In genomic region chr9:86521936-86522335, GRCh38 we compare ENCODE assay signal across 24 cellular contexts.
A peak's percentile ranks its signal among the peaks of the same experiment; 100 is the strongest.
DNase-seq lines count a peak whose midpoint lies in the region; ATAC-seq, FAIRE-seq and TF ChIP-seq lines count a peak whose summit lies in the region.
"Had no signal": no experiment of that assay in that cellular context is flagged by ENCODE, and none has a peak within 500 bp of the region (broad histone marks: within the 10 kb centered on the region; RNA-seq: fewer than 3 reads in every experiment).

No MANE protein-coding gene starts in this region.

- CTCF ChIA-PET in GM12878 (lab: Yijun Ruan, JAX), result no interaction called here

- H3K27ac ChIP-seq in GM12878 (ENCODE audit: control insufficient read depth, insufficient read depth), result no peak overlapping the region
- H3K27ac ChIP-seq: A549; BLaER1 treated with 17β-estradiol and CSF1 and Interleukin-3, amounts not matched to agents 10 nM and 100 nM had no signal

- H3K36me3 ChIP-seq in GM12878 (ENCODE audit: control insufficient read depth in 2 of 2, insufficient read depth in 2 of 2, low read length in 1 of 2), result no peaks in the 10 kb centered on the region
- H3K36me3 ChIP-seq: BLaER1 treated with 17β-estradiol and CSF1 and Interleukin-3, amounts not matched to agents 10 nM and 100 nM; MG63 had no signal

- no peaks in the 10 kb centered on the region for H3K79me2 ChIP-seq in GM12878 (ENCODE audit: control insufficient read depth, insufficient read depth, low read length)

- H4K20me1 ChIP-seq in GM12878 (ENCODE audit: control insufficient read depth, insufficient read depth), result no peaks in the 10 kb centered on the region
- H4K20me1 ChIP-seq: BLaER1 treated with 17β-estradiol and CSF1 and Interleukin-3, amounts not matched to agents 10 nM and 100 nM had no signal

- FAIRE-seq in GM12878 (lab: Jason Lieb, UNC), result no peak
- FAIRE-seq: A549, GM12891, GM19239 had no signal

- no peak overlapping the region for H2AFZ ChIP-seq in GM12878 (ENCODE audit: control insufficient read depth, low read depth, low read length)

- RAD21 ChIA-PET in GM12878 (lab: Charles Lee; ENCODE audit: unreplicated experiment), result no interaction called here

- no peaks in the 10 kb centered on the region for H3K9me3 ChIP-seq in GM12878 (replicated peaks; ENCODE audit: control insufficient read depth, insufficient read depth, low read length)
- H3K9me3 ChIP-seq: A549; BLaER1 treated with 17β-estradiol and CSF1 and Interleukin-3, amounts not matched to agents 10 nM and 100 nM; MG63 had no signal

- SMC1A ChIA-PET in GM12878 (lab: Charles Lee; ENCODE audit: uncharacterized antibody, unreplicated experiment), result interaction anchor here (1.8 kb wide), 1 partner anchor 9 kb away, joined by 3 read pairs; no protein-coding TSS in a partner anchor

- no peak for TF ChIP-seq CTCF in GM12878 (IDR thresholded peaks at IDR 0.05 in 2 of 3, conservative IDR thresholded peaks at IDR 0.05 in 1 of 3; ENCODE audit: control insufficient read depth in 2 of 3, extremely low read depth in 1 of 3, insufficient read depth in 1 of 3, low read depth in 3 of 3, low read length in 3 of 3)

- H3K4me3 ChIP-seq in GM12878, result no peak overlapping the region
- H3K4me3 ChIP-seq: A549; BLaER1 treated with 17β-estradiol and CSF1 and Interleukin-3, amounts not matched to agents 10 nM and 100 nM; MG63 had no signal

- H3K4me2 ChIP-seq in GM12878 (ENCODE audit: control insufficient read depth, insufficient read depth), result no peak overlapping the region
- H3K4me2 ChIP-seq: A549 had no signal

- H3K9ac ChIP-seq in GM12878 (ENCODE audit: control insufficient read depth, insufficient read depth, low read length), result no peak overlapping the region
- H3K9ac ChIP-seq: BLaER1 treated with 17β-estradiol and CSF1 and Interleukin-3, amounts not matched to agents 10 nM and 100 nM had no signal

- intact Hi-C loops in GM12878 (cut with micrococcal nuclease; ENCODE audit: unreplicated experiment), result no loop called here
- intact Hi-C loops in posterior cingulate gyrus (cut with DNase I), result no loop called here

- no peak for TF ChIP-seq EP300 in GM12878 (IDR thresholded peaks at IDR 0.05; ENCODE audit: borderline replicate concordance in 1 of 2, control insufficient read depth in 1 of 2, low read depth in 2 of 2, low read length in 2 of 2)

- no peaks in the 10 kb centered on the region for H3K4me1 ChIP-seq in GM12878 (ENCODE audit: control insufficient read depth, insufficient read depth, low read length)
- H3K4me1 ChIP-seq: A549 had no signal

- no peak for TF ChIP-seq RAD21 in GM12878 (IDR thresholded peaks at IDR 0.05; ENCODE audit: insufficient read depth, low read depth, low read length)

- BruUV-seq in GM12878 (replicated peaks; lab: Mats Ljungman, UMichigan), result no TSS peak

- POLR2A ChIA-PET in GM12878 (lab: Charles Lee), result no interaction called here

- no peak for TF ChIP-seq POLR2A in GM12878 (IDR thresholded peaks at IDR 0.05; ENCODE audit: low read depth, low read length)

- H3K27me3 ChIP-seq in GM12878 (replicated peaks in 1 of 2; ENCODE audit: control insufficient read depth in 2 of 2, insufficient read depth in 2 of 2, low read length in 1 of 2), result no peaks in the 10 kb centered on the region; a peak in 1 of 4 replicates
- H3K27me3 ChIP-seq: BLaER1 treated with 17β-estradiol and CSF1 and Interleukin-3, amounts not matched to agents 10 nM and 100 nM; MG63 had no signal

- 42% methylated on average over 6 of the region's 6 CpGs for WGBS in GM12878 (ENCODE audit: insufficient coverage, insufficient replicate concordance, low lambda C conversion rate, missing lambda C conversion rate)

- ATAC-seq in GM12878, result no peak
- ATAC-seq in HG02763 (IDR thresholded peaks at IDR 0.05; ENCODE audit: unreplicated experiment), result no peak
- ATAC-seq: A549; CD8-positive, alpha-beta T cell had no signal

- DNase-seq in Ammon's horn (ENCODE audit: low spot score) (peak; percentile 20), LHCN-M2 (ENCODE audit: low read depth) (peak; percentile 14), GM12878 (ENCODE audit: low read depth, low spot score) (no peak), pons (ENCODE audit: low spot score) (peak; percentile 27), mucosa of gallbladder (ENCODE audit: low spot score) (no peak), posterior cingulate gyrus (no peak)
- DNase-seq: CD8-positive, alpha-beta T cell; DMS53; EL; IMR-90; MG63; NCI-H1105 treated with DMSO at 0.1 percent for 48 hours; NCI-H1694 treated with DMSO at 0.1 percent for 48 hours; NCI-H2107; NCI-H510A; NCI-H748 treated with DMSO at 0.1 percent for 48 hours; NK-92 treated with Interleukin-12 subunit alpha and Interleukin-12 subunit beta, amount 100 ng/mL, for 24 hours; RPMI8226; SIG-M5 had no signal

- in situ Hi-C loops in GM12878 (cut with MboI), result no loop called here

TF ChIP-seq in GM12878, 131 proteins besides CTCF, POLR2A, EP300 and RAD21:
- TF ChIP-seq SPI1 (IDR thresholded peaks at IDR 0.05; ENCODE audit: borderline replicate concordance, insufficient read depth, low read depth, low read length), result peak; percentile 7; the same call in 1 of the 2 replicates
- TF ChIP-seq ZNF592 (IDR thresholded peaks at IDR 0.05), result no peak

Comparison
In these comparisons a context has a peak if more than half of its experiments do, and no peak if none do; other contexts are left out.
1. DNase-seq: peak in Ammon's horn (single experiment), LHCN-M2 (single experiment) and pons (single experiment); none in GM12878 (single experiment), mucosa of gallbladder (single experiment) and posterior cingulate gyrus (0 of 10).